8 cellular contexts compared by ENCODE assay signal in the genomic region with DNA sequence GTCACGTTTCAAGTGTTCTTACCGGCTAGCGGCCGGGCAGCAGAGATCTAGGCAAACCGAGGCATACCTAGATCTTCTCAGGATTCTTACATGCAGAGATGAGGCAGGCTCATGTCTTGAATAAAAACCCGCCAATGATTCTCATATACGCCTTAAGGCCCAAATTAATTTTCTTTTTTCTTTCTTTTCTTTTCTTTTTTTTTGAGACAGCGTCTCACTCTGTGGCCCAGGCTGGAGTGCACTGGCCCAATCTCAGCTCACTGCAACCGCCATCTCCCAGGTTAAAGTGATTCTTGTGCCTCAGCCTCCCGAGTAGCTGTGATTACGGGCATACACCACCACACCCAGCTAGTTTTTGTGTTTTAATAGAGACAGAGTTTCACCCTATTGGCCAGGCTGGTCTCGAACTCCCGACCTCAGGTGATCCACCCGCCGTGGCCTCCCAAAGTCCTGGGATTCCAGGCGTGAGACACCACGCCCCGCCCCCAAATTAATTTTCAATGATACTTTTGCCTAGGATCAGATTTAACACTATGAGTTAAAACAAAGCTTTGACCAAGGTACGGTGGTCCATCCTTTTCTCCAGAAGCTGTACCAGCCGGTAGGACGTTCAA. TPM values are rescaled to one million over a fixed set of nuclear protein-coding genes. Genes with fewer than 3 reads are reported as not detected.
DNase-seq lines count a peak whose midpoint lies in the region; ATAC-seq, FAIRE-seq and TF ChIP-seq lines count a peak whose summit lies in the region.

No MANE protein-coding gene starts in this region.

- FAIRE-seq in GM12878 (lab: Jason Lieb, UNC), result no peak

- WGBS in GM12878 (ENCODE audit: insufficient coverage, insufficient replicate concordance, low lambda C conversion rate, missing lambda C conversion rate), result 57% methylated on average over 21 of the region's 21 CpGs
- WGBS in lung, 2 donors, result 66 to 71% methylated on average over 21 of the region's 21 CpGs
- WGBS in upper lobe of left lung, 2 donors, result 67 to 76% methylated on average over 21 of the region's 21 CpGs

- in situ Hi-C loops in GM12878 (cut with MboI), result loop anchor here (5.0 kb wide), 1 partner anchor 136 kb away; the partner anchor contains the start of genes NMRK1 and OSTF1

- H3K27me3 ChIP-seq in GM12878 (replicated peaks in 1 of 2; ENCODE audit: control insufficient read depth in 2 of 2, insufficient read depth in 2 of 2, low read length in 1 of 2) (no peaks in the 10 kb centered on the region), lung (ENCODE audit: control insufficient read depth, insufficient read depth) (no peaks in the 10 kb centered on the region), upper lobe of left lung (no peaks in the 10 kb centered on the region)

- no peak for DNase-seq in activated naive CD4-positive, alpha-beta T cell treated with anti-CD3 and anti-CD28 coated beads for 36 hours
- no peak for DNase-seq in activated naive CD4-positive, alpha-beta T cell treated with Interleukin-2 at 50 U/mL for 16 hours
- DNase-seq in GM12878 (ENCODE audit: low read depth, low spot score) (no peak), lung (ENCODE audit: low spot score) (no peak), upper lobe of left lung (no peak), C1 segment of cervical spinal cord (lab: John Stamatoyannopoulos, UW) (no peak), HuH-7.5 (ENCODE audit: low spot score) (no peak)

- H3K36me3 Mint-ChIP-seq in activated naive CD4-positive, alpha-beta T cell treated with anti-CD3 and anti-CD28 coated beads for 36 hours (ENCODE audit: low read depth), result peaks cover 18% of the 10 kb centered on the region

- H2AFZ ChIP-seq in GM12878 (ENCODE audit: control insufficient read depth, low read depth, low read length), result peak overlapping the region; percentile 89

- H3K4me1 Mint-ChIP-seq in activated naive CD4-positive, alpha-beta T cell treated with anti-CD3 and anti-CD28 coated beads for 36 hours (ENCODE audit: low read depth), result peaks cover 26% of the 10 kb centered on the region

- H3K36me3 ChIP-seq in GM12878 (ENCODE audit: control insufficient read depth in 2 of 2, insufficient read depth in 2 of 2, low read length in 1 of 2), result no peaks in the 10 kb centered on the region
- no peaks in the 10 kb centered on the region for H3K36me3 ChIP-seq in lung (ENCODE audit: control insufficient read depth in 2 of 2, insufficient read depth in 2 of 2, low read length in 2 of 2)
- no peaks in the 10 kb centered on the region for H3K36me3 ChIP-seq in upper lobe of left lung

- CTCF ChIA-PET in activated naive CD4-positive, alpha-beta T cell treated with anti-CD3 and anti-CD28 coated beads for 36 hours (lab: Charles Lee), result interaction anchor here (0.6 to 5.2 kb wide), 11 partner anchors 54 to 1740 kb away, joined by 3 to 42 read pairs (median 4); partner anchors contain the start of gene CARNMT1
- CTCF ChIA-PET in GM12878 (lab: Yijun Ruan, JAX), result interaction anchor here (0.8 to 4.5 kb wide), 11 partner anchors 10 to 178 kb away, joined by 3 to 34 read pairs (median 3); partner anchors contain the start of gene CARNMT1

- H3K79me2 ChIP-seq in GM12878 (ENCODE audit: control insufficient read depth, insufficient read depth, low read length), result peaks cover 17% of the 10 kb centered on the region

- TF ChIP-seq RAD21 in GM12878 (IDR thresholded peaks at IDR 0.05; ENCODE audit: insufficient read depth, low read depth, low read length), result no peak

- TF ChIP-seq EP300 in GM12878 (IDR thresholded peaks at IDR 0.05; ENCODE audit: borderline replicate concordance in 1 of 2, control insufficient read depth in 1 of 2, low read depth in 2 of 2, low read length in 2 of 2) (no peak), upper lobe of left lung (IDR thresholded peaks at IDR 0.05) (no peak)

- peak overlapping the region; percentile 99 for H3K9ac ChIP-seq in GM12878 (ENCODE audit: control insufficient read depth, insufficient read depth, low read length)

- ATAC-seq in GM12878, result no peak
- ATAC-seq in lung (ENCODE audit: insufficient read depth, low FRiP score), result no peak
- ATAC-seq in upper lobe of left lung (ENCODE audit: low FRiP score in 2 of 2), result no peak
- ATAC-seq in HG02840 (IDR thresholded peaks at IDR 0.05; ENCODE audit: low FRiP score, unreplicated experiment), result no peak

- H3K27ac ChIP-seq in GM12878 (ENCODE audit: control insufficient read depth, insufficient read depth) (peak overlapping the region; percentile 91), lung (ENCODE audit: low read depth in 1 of 2, low read length in 1 of 2) (no peak overlapping the region), upper lobe of left lung (peak overlapping the region in 3 of 4 donors; percentile 89 to 94 (median 91))

- BruUV-seq in GM12878 (replicated peaks; lab: Mats Ljungman, UMichigan), result no TSS peak

- RAD21 ChIA-PET in GM12878 (lab: Charles Lee; ENCODE audit: unreplicated experiment), result interaction anchor here (1.3 to 1.5 kb wide), 3 partner anchors 75 to 136 kb away, joined by 3 to 4 read pairs (median 4); partner anchors contain the start of gene CARNMT1

- H3K4me3 ChIP-seq in GM12878, result peak overlapping the region; percentile 95
- H3K4me3 ChIP-seq in lung, result peak overlapping the region; percentile 45
- peak overlapping the region in 3 of 4 donors; percentile 73 to 99 (median 83) for H3K4me3 ChIP-seq in upper lobe of left lung

- intact Hi-C loops in activated naive CD4-positive, alpha-beta T cell treated with anti-CD3 and anti-CD28 coated beads for 36 hours (cut with micrococcal nuclease), result loop anchor here (5.0 kb wide), 3 partner anchors 196 to 941 kb away; partner anchors contain the start of gene PCSK5
- intact Hi-C loops in GM12878 (cut with micrococcal nuclease; ENCODE audit: unreplicated experiment), result no loop called here

- peak overlapping the region; percentile 71 for H3K4me2 ChIP-seq in GM12878 (ENCODE audit: control insufficient read depth, insufficient read depth)

- H4K20me1 ChIP-seq in GM12878 (ENCODE audit: control insufficient read depth, insufficient read depth), result no peaks in the 10 kb centered on the region

- peak overlapping the region; percentile 89 for H3K27ac Mint-ChIP-seq in activated naive CD4-positive, alpha-beta T cell treated with anti-CD3 and anti-CD28 coated beads for 36 hours

- no peaks in the 10 kb centered on the region; the same call in 2 of the 3 replicates for H3K9me3 ChIP-seq in GM12878 (replicated peaks; ENCODE audit: control insufficient read depth, insufficient read depth, low read length)
- H3K9me3 ChIP-seq in lung (ENCODE audit: control insufficient read depth in 2 of 2, insufficient read depth in 1 of 2, low read length in 1 of 2), result no peaks in the 10 kb centered on the region
- H3K9me3 ChIP-seq in upper lobe of left lung, result no peaks in the 10 kb centered on the region

- TF ChIP-seq CTCF in GM12878 (IDR thresholded peaks at IDR 0.05 in 2 of 3, conservative IDR thresholded peaks at IDR 0.05 in 1 of 3; ENCODE audit: control insufficient read depth in 2 of 3, extremely low read depth in 1 of 3, insufficient read depth in 1 of 3, low read depth in 3 of 3, low read length in 3 of 3), result no peak
- TF ChIP-seq CTCF in lung (IDR thresholded peaks at IDR 0.05; ENCODE audit: control extremely low read depth, extremely low read depth), result no peak
- no peak for TF ChIP-seq CTCF in upper lobe of left lung (IDR thresholded peaks at IDR 0.05)

- H3K4me3 Mint-ChIP-seq in activated naive CD4-positive, alpha-beta T cell treated with anti-CD3 and anti-CD28 coated beads for 36 hours, result peak overlapping the region; percentile 95

- peaks cover 9% of the 10 kb centered on the region for H3K4me1 ChIP-seq in GM12878 (ENCODE audit: control insufficient read depth, insufficient read depth, low read length)
- peaks cover 0 to 1% of the 10 kb centered on the region in 2 donors for H3K4me1 ChIP-seq in lung (ENCODE audit: control insufficient read depth in 2 of 2, insufficient read depth in 2 of 2, low read length in 2 of 2)
- peaks cover 0 to 12% (median 5%) of the 10 kb centered on the region in 4 donors for H3K4me1 ChIP-seq in upper lobe of left lung

- POLR2A ChIA-PET in GM12878 (lab: Charles Lee), result interaction anchor here (0.6 to 2.8 kb wide), 4 partner anchors 15 to 1213 kb away, joined by 3 to 16 read pairs (median 6); partner anchors contain the start of genes NMRK1 and OSTF1

- TF ChIP-seq POLR2A in GM12878 (IDR thresholded peaks at IDR 0.05; ENCODE audit: low read depth, low read length) (no peak), upper lobe of left lung (IDR thresholded peaks at IDR 0.05) (no peak)

- no peaks in the 10 kb centered on the region for H3K9me3 Mint-ChIP-seq in activated naive CD4-positive, alpha-beta T cell treated with anti-CD3 and anti-CD28 coated beads for 36 hours

- no peaks in the 10 kb centered on the region for H3K27me3 Mint-ChIP-seq in activated naive CD4-positive, alpha-beta T cell treated with anti-CD3 and anti-CD28 coated beads for 36 hours (ENCODE audit: low read depth)

- SMC1A ChIA-PET in GM12878 (lab: Charles Lee; ENCODE audit: uncharacterized antibody, unreplicated experiment), result interaction anchor here (0.9 to 2.2 kb wide), 10 partner anchors 9 to 178 kb away, joined by 3 to 7 read pairs (median 4); partner anchors contain the start of genes CARNMT1, NMRK1 and OSTF1

TF ChIP-seq in GM12878, 131 proteins besides CTCF, POLR2A, EP300 and RAD21 (continues in another document):
- no peak for TF ChIP-seq CREM (IDR thresholded peaks at IDR 0.05; ENCODE audit: low read depth)

RNA-seq across cellular contexts. Expression of gene C9orf40, which starts 1.5 kb away (rescaled TPM):
- total RNA-seq in activated naive CD4-positive, alpha-beta T cell treated with anti-CD3 and anti-CD28 coated beads for 36 hours, result 10 to 100 TPM; 23.1 to 23.9 TPM
- 5.7 and 7.5 TPM in 2 replicates for total RNA-seq in GM12878 (2013; cell fraction: nucleolus; rRNA removed)
- total RNA-seq in GM12878 (2014; rRNA removed) (6.8 and 9.3 TPM in 2 replicates), GM12878 (2014; rRNA removed; fragmentation: Illumina TruSeq; extraction: Trizol) (7.1 and 7.6 TPM in 2 replicates), GM12878 (2021) (18.5 and 21.5 TPM in 2 replicates), lung (1 to 10 TPM; 2.9 TPM), upper lobe of left lung (1 to 10 TPM in 5 of 6 donors, under 1 TPM in 1; 1.00 to 6.2 (median 2.0) TPM)
- 2.7 TPM for polyA plus RNA-seq in GM12878 (2011; ENCODE audit: low read depth)
- polyA plus RNA-seq in GM12878 (2011; rRNA removed) (9.8 and 16.4 TPM in 2 replicates), GM12878 (2014; fragmentation: Illumina TruSeq; extraction: Trizol) (9.8 and 10.2 TPM in 2 replicates), GM12878 (2014; fragmentation: Nextera tagmentation; extraction: Ambion mirVana) (10 to 100 TPM in 1 of 2 experiments, 1 to 10 TPM in 1; 7.8 to 14.1 TPM), GM12878 (2014; rRNA removed) (13.2 and 14.6 TPM in 2 replicates), GM12878 (2016; fragmentation: Nextera tagmentation; extraction: Ambion mirVana) (10 to 100 TPM; 29.5 to 30.9 TPM), lung (1 to 10 TPM; 1.9 to 2.5 TPM)
- polyA plus RNA-seq in GM12878 (2011; cell fraction: cytosol; rRNA removed), result 3.3 and 4.5 TPM in 2 replicates
- 5.7 and 7.1 TPM in 2 replicates for polyA plus RNA-seq in GM12878 (2011; cell fraction: nucleus; rRNA removed)
- 6.4 and 8.4 TPM in 2 replicates for polyA plus RNA-seq in GM12878 (2012)
- 0.88 and 0.98 TPM in 2 replicates for polyA minus RNA-seq in GM12878 (2011; rRNA and poly(A)+ RNA removed)
- 2.8 and 4.3 TPM in 2 replicates for polyA minus RNA-seq in GM12878 (2011; cell fraction: cytosol; rRNA and poly(A)+ RNA removed)
- 3.7 and 5.9 TPM in 2 replicates for polyA minus RNA-seq in GM12878 (2011; cell fraction: nucleus; rRNA and poly(A)+ RNA removed)

Comparison
In these comparisons a context has a peak if more than half of its experiments do, and no peak if none do; other contexts are left out.
1. H3K27ac ChIP-seq: peak in GM12878 (single experiment) and upper lobe of left lung (3 of 4); none in lung (0 of 2).
2. H3K4me3 ChIP-seq: peak in every context shown above with its lines; median percentile 95 in GM12878; 83 in upper lobe of left lung; 45 in lung.